ENCODE assay signal across 8 cellular contexts in genomic region chr6:111552241-111552744, GRCh38. TPM values are rescaled to one million over a fixed set of nuclear protein-coding genes. Genes with fewer than 3 reads are reported as not detected.
DNase-seq lines count a peak whose midpoint lies in the region; ATAC-seq and TF ChIP-seq lines count a peak whose summit lies in the region.

No MANE protein-coding gene starts in this region.

- WGBS in ectodermal cell, 2 experiments: 9 to 24% methylated on average over 10 to 11 of the region's 11 CpGs

- peak overlapping the region; percentile 17 for H3K27ac ChIP-seq in ectodermal cell (ENCODE audit: insufficient read depth, low read depth, low read length, poor library complexity, severe bottlenecking)
- peak overlapping the region; percentile 59 for H3K27ac ChIP-seq in upper lobe of right lung

- TF ChIP-seq CTCF in upper lobe of right lung (IDR thresholded peaks at IDR 0.05): no peak

- H3K36me3 ChIP-seq in ectodermal cell (ENCODE audit: control insufficient read depth, insufficient read depth, low read length): no peaks in the 10 kb centered on the region
- no peaks in the 10 kb centered on the region for H3K36me3 ChIP-seq in upper lobe of right lung

- H3K9me3 ChIP-seq in ectodermal cell (ENCODE audit: control insufficient read depth, low read length) (no peaks in the 10 kb centered on the region), upper lobe of right lung (no peaks in the 10 kb centered on the region)

- H3K27me3 ChIP-seq in ectodermal cell (ENCODE audit: control insufficient read depth, insufficient read depth, low read length, poor library complexity, severe bottlenecking): no peaks in the 10 kb centered on the region
- H3K27me3 ChIP-seq in upper lobe of right lung: no peaks in the 10 kb centered on the region

- H3K4me3 ChIP-seq in ectodermal cell (ENCODE audit: insufficient read depth, low read depth, low read length): no peak overlapping the region
- H3K4me3 ChIP-seq in upper lobe of right lung: no peak overlapping the region

- in situ Hi-C loops in G401 (cut with HindIII; ENCODE audit: low sequenced_read_pairs): no loop called here

- ATAC-seq in upper lobe of right lung: peak; percentile 90

- H3K4me1 ChIP-seq in ectodermal cell (ENCODE audit: control insufficient read depth, insufficient read depth, low read length) (peaks cover 13% of the 10 kb centered on the region), upper lobe of right lung (peaks cover 30% of the 10 kb centered on the region)

- intact Hi-C loops in upper lobe of right lung (cut with DNase I): no loop called here

- peak; percentile 86 for DNase-seq in G401 (ENCODE audit: low spot score)
- peak; percentile 88 to 94 for DNase-seq in NCI-H524 (lab: John Stamatoyannopoulos, UW)
- peak; percentile 84 for DNase-seq in medulla oblongata (ENCODE audit: extremely low spot score)
- peak; percentile 69 for DNase-seq in upper lobe of right lung
- no peak for DNase-seq in stimulated activated CD4-positive, alpha-beta T cell treated with anti-CD3 and anti-CD28 coated beads, Interleukin-4, amount 100 ng/mL, for 4 hours
- no peak for DNase-seq in SKM-1 treated with dmso at 0.1 percent for 144 hours (lab: John Stamatoyannopoulos, UW; ENCODE audit: unreplicated experiment)
- DNase-seq in NOMO-1 treated with DMSO at 0.1 percent for 48 hours (lab: John Stamatoyannopoulos, UW; ENCODE audit: unreplicated experiment): no peak

RNA-seq across cellular contexts. Expression of gene TRAF3IP2, which starts 53.4 kb away (rescaled TPM):
- total RNA-seq in G401 (2014; rRNA removed; shearing (Covaris generic)): 21.8 and 22.4 TPM in 2 replicates
- 1.4 TPM for polyA plus RNA-seq in ectodermal cell (2013, experiment 1 of 4)
- 1.6 TPM for polyA plus RNA-seq in ectodermal cell (2013, experiment 2 of 4)
- 1.5 TPM for polyA plus RNA-seq in ectodermal cell (2013, experiment 3 of 4)
- 1.4 TPM for polyA plus RNA-seq in ectodermal cell (2013, experiment 4 of 4)
- total RNA-seq in upper lobe of right lung: 32.1 TPM

Comparison
In these comparisons a context has a peak if more than half of its experiments do, and no peak if none do; other contexts are left out.
1. DNase-seq: peak in G401 (single experiment), NCI-H524 (2 of 2), medulla oblongata (single experiment) and upper lobe of right lung (single experiment); none in stimulated activated CD4-positive, alpha-beta T cell treated with anti-CD3 and anti-CD28 coated beads, Interleukin-4, amount 100 ng/mL, for 4 hours (0 of 2), SKM-1 treated with dmso at 0.1 percent for 144 hours (single experiment) and NOMO-1 treated with DMSO at 0.1 percent for 48 hours (single experiment).